Comparison of ENCODE assay signal across 8 cellular contexts in genomic region chr1:42173155-42173933, GRCh38.
A peak's percentile ranks its signal among the peaks of the same experiment; 100 is the strongest.
DNase-seq lines count a peak whose midpoint lies in the region; ATAC-seq and TF ChIP-seq lines count a peak whose summit lies in the region.

No MANE protein-coding gene starts in this region.

- peak overlapping the region; percentile 83 for H3K27ac ChIP-seq in RWPE2 (ENCODE audit: poor library complexity, severe bottlenecking)
- H3K27ac ChIP-seq in neutrophil, result no peak overlapping the region

- H3K27me3 ChIP-seq in RWPE2 (ENCODE audit: insufficient read depth, poor library complexity, severe bottlenecking) (no peaks in the 10 kb centered on the region), neutrophil (no peaks in the 10 kb centered on the region)

- no peaks in the 10 kb centered on the region for H3K36me3 ChIP-seq in RWPE2 (ENCODE audit: low read depth)
- peaks cover 16% of the 10 kb centered on the region for H3K36me3 ChIP-seq in neutrophil

- H3K9me3 ChIP-seq in RWPE2 (ENCODE audit: severe bottlenecking), result no peaks in the 10 kb centered on the region
- H3K9me3 ChIP-seq in neutrophil, result no peaks in the 10 kb centered on the region

- TF ChIP-seq CTCF in RWPE2 (IDR thresholded peaks at IDR 0.05; ENCODE audit: poor library complexity, severe bottlenecking) (peak; percentile 96), foreskin fibroblast (IDR thresholded peaks at IDR 0.05; ENCODE audit: low read depth, low read length) (peak; percentile 97), neutrophil (IDR thresholded peaks at IDR 0.05) (peak; percentile 92)

- H3K4me1 ChIP-seq in RWPE2 (ENCODE audit: insufficient read depth, poor library complexity, severe bottlenecking) (peaks cover 33% of the 10 kb centered on the region), neutrophil (ENCODE audit: control insufficient read depth in 1 of 2, insufficient read depth in 1 of 2, low read depth in 1 of 2, low read length in 1 of 2) (no peaks in the 10 kb centered on the region)

- DNase-seq in COLO829 (ENCODE audit: low spot score) (peak; percentile 50), HuH-7.5 (ENCODE audit: low spot score) (peak; percentile 50), RWPE2 (ENCODE audit: low spot score) (no peak), foreskin fibroblast (peak in 1 of 2 donors; percentile 66), superior temporal gyrus (ENCODE audit: extremely low spot score) (peak; percentile 82), GF-D8 (lab: John Stamatoyannopoulos, UW) (no peak)
- peak; percentile 52 for DNase-seq in activated T-helper 1 cell treated with anti-CD3 and anti-CD28 coated beads, Interleukin-2, amount 50 U/mL, for 16 hours (ENCODE audit: low read depth in 1 of 2, low spot score in 1 of 2)

- ATAC-seq in RWPE2 (ENCODE audit: low read depth), result peak; percentile 29

- H3K4me3 ChIP-seq in RWPE2 (ENCODE audit: severe bottlenecking) (no peak overlapping the region), foreskin fibroblast (ENCODE audit: low read depth in 1 of 2, low read length in 2 of 2) (no peak overlapping the region), neutrophil (ENCODE audit: low read depth in 1 of 2, low read length in 1 of 2) (no peak overlapping the region)

Comparison
In these comparisons a context has a peak if more than half of its experiments do, and no peak if none do; other contexts are left out.
1. DNase-seq: peak in COLO829 (single experiment), HuH-7.5 (single experiment), activated T-helper 1 cell treated with anti-CD3 and anti-CD28 coated beads, Interleukin-2, amount 50 U/mL, for 16 hours (2 of 2) and superior temporal gyrus (single experiment); none in RWPE2 (single experiment) and GF-D8 (single experiment).
2. Peak in every context shown above with its lines, with median percentiles within 50 percentile points of each other: CTCF ChIP-seq.